Comparison of ENCODE assay signal across 22 cellular contexts in the genomic region with DNA sequence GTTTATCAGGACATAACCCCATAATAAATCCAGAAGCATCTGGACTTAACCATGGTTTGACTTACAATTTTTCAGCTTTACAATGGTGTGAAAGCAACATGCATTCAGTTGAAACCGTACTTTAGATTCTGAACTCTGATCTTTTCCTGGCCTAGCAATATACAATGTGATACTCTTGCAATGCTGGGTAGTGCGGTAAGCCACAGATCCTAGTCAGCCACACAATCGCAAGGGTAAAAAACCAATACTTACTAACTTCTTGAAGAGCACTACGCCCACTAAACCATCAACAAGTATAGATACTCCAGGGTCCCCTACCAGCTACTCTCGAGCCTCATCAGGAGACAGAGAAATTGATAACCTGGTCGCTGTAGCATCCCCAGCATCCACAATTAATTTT.
"Had no signal": no experiment of that assay in that cellular context is flagged by ENCODE, and none has a peak within 500 bp of the region (broad histone marks: within the 10 kb centered on the region; RNA-seq: fewer than 3 reads in every experiment).

No MANE protein-coding gene starts in this region.

- H3K4me3 Mint-ChIP-seq: effector memory CD8-positive, alpha-beta T cell; endodermal cell; mesothelial cell of epicardium had no signal

- H3K4me1 ChIP-seq: esophagus squamous epithelium, gastrocnemius medialis, left lung, lower lobe of right lung had no signal

- H3K4me3 ChIP-seq: coronary artery, esophagus squamous epithelium, gastrocnemius medialis, heart right ventricle, left lung, lower lobe of right lung, mucosa of descending colon had no signal

- H3K27me3 ChIP-seq: esophagus squamous epithelium, gastrocnemius medialis, left lung had no signal

- H3K27ac Mint-ChIP-seq: effector memory CD8-positive, alpha-beta T cell; endodermal cell; mesothelial cell of epicardium had no signal

- ATAC-seq: effector memory CD8-positive, alpha-beta T cell; esophagus mucosa; gastrocnemius medialis; heart right ventricle; left cardiac atrium; left lung; left ventricle myocardium superior; lower lobe of right lung; mucosa of descending colon had no signal

- H3K27ac ChIP-seq: epithelial cell of prostate, esophagus squamous epithelium, gastrocnemius medialis, heart right ventricle, left lung, lower lobe of right lung had no signal

- DNase-seq: effector CD8-positive, alpha-beta T cell; effector memory CD8-positive, alpha-beta T cell; endodermal cell; erythroblast; esophagus squamous epithelium; foreskin fibroblast; foreskin melanocyte; gastrocnemius medialis; glutamatergic neuron; head of caudate nucleus; heart right ventricle; hippocampal formation; left cardiac atrium; left lung; left ventricle myocardium superior; lower lobe of right lung; mesenchymal stem cell; mucosa of descending colon had no signal

- H3K36me3 ChIP-seq: esophagus squamous epithelium, gastrocnemius medialis, heart right ventricle, left lung, lower lobe of right lung had no signal

- H3K9me3 ChIP-seq: esophagus squamous epithelium, gastrocnemius medialis, heart right ventricle, left lung, lower lobe of right lung, mucosa of descending colon had no signal

- H3K4me1 Mint-ChIP-seq: endodermal cell had no signal
